ENCODE assay signal across 16 cellular contexts in genomic region chr7:26549281-26549943, GRCh38.
DNase-seq lines count a peak whose midpoint lies in the region; ATAC-seq and TF ChIP-seq lines count a peak whose summit lies in the region.
"Had no signal": no experiment of that assay in that cellular context is flagged by ENCODE, and none has a peak within 500 bp of the region (broad histone marks: within the 10 kb centered on the region; RNA-seq: fewer than 3 reads in every experiment).

No MANE protein-coding gene starts in this region.

- H3K4me1 Mint-ChIP-seq in activated T-cell treated with anti-CD3 and anti-CD28 coated beads, Interleukin-2, amount 50 U/mL, for 24 hours (ENCODE audit: low read depth): no peaks in the 10 kb centered on the region
- H3K4me1 Mint-ChIP-seq: activated naive CD8-positive, alpha-beta T cell treated with anti-CD3 and anti-CD28 coated beads for 36 hours had no signal

- no peaks in the 10 kb centered on the region for H3K27me3 ChIP-seq in right cardiac atrium (ENCODE audit: control insufficient read depth, insufficient read depth)
- H3K27me3 ChIP-seq in Panc1 (ENCODE audit: control insufficient read depth, insufficient read depth, low read length): peaks cover 5% of the 10 kb centered on the region; the same call in 1 of the 2 replicates
- H3K27me3 ChIP-seq: tibial nerve had no signal

- H3K4me1 ChIP-seq in right cardiac atrium (ENCODE audit: control insufficient read depth, insufficient read depth, low read length) (peaks cover 3% of the 10 kb centered on the region), Panc1 (ENCODE audit: control insufficient read depth, insufficient read depth, low read length) (no peaks in the 10 kb centered on the region)
- H3K4me1 ChIP-seq: tibial nerve had no signal

- no peaks in the 10 kb centered on the region for H3K9me3 Mint-ChIP-seq in activated T-cell treated with anti-CD3 and anti-CD28 coated beads, Interleukin-2, amount 50 U/mL, for 24 hours
- H3K9me3 Mint-ChIP-seq: activated naive CD8-positive, alpha-beta T cell treated with anti-CD3 and anti-CD28 coated beads for 36 hours; nephron had no signal

- H3K4me3 ChIP-seq in right cardiac atrium (ENCODE audit: low read length): no peak overlapping the region
- no peak overlapping the region for H3K4me3 ChIP-seq in Panc1 (ENCODE audit: low read depth in 2 of 2, low read length in 2 of 2)
- H3K4me3 ChIP-seq: coronary artery, GM12878, tibial nerve had no signal

- BruUV-seq in Panc1 (replicated peaks; lab: Mats Ljungman, UMichigan): no TSS peak

- no peak overlapping the region for H3K4me3 Mint-ChIP-seq in activated T-cell treated with anti-CD3 and anti-CD28 coated beads, Interleukin-2, amount 50 U/mL, for 24 hours
- H3K4me3 Mint-ChIP-seq: activated naive CD8-positive, alpha-beta T cell treated with anti-CD3 and anti-CD28 coated beads for 36 hours; nephron had no signal

- CTCF ChIA-PET in Panc1 (lab: Charles Lee): no interaction called here

- peaks cover 38% of the 10 kb centered on the region for H3K27me3 Mint-ChIP-seq in activated T-cell treated with anti-CD3 and anti-CD28 coated beads, Interleukin-2, amount 50 U/mL, for 24 hours

- no peak overlapping the region for H3K27ac ChIP-seq in right cardiac atrium (ENCODE audit: low read length)
- no peak overlapping the region for H3K27ac ChIP-seq in Panc1 (ENCODE audit: low read length)
- H3K27ac ChIP-seq: coronary artery, tibial nerve had no signal

- H3K36me3 Mint-ChIP-seq in activated T-cell treated with anti-CD3 and anti-CD28 coated beads, Interleukin-2, amount 50 U/mL, for 24 hours (ENCODE audit: low read depth): no peaks in the 10 kb centered on the region
- H3K36me3 Mint-ChIP-seq: activated naive CD8-positive, alpha-beta T cell treated with anti-CD3 and anti-CD28 coated beads for 36 hours had no signal

- POLR2A ChIA-PET in Panc1 (lab: Charles Lee): no interaction called here

- intact Hi-C loops in right cardiac atrium (cut with DNase I): no loop called here
- intact Hi-C loops in left ventricle myocardium superior (cut with micrococcal nuclease): no loop called here
- intact Hi-C loops in Panc1 (cut with micrococcal nuclease; ENCODE audit: unreplicated experiment): no loop called here

- no peak for TF ChIP-seq CTCF in Panc1 (IDR thresholded peaks at IDR 0.05)

- ATAC-seq in right cardiac atrium (peak; percentile 33 to 43), left ventricle myocardium superior (no peak), Panc1 (peak; percentile 69), esophagus mucosa (peak; percentile 50)
- ATAC-seq: GM12878, Right ventricle myocardium inferior had no signal

- 63% methylated on average over 11 of the region's 11 CpGs for WGBS in right cardiac atrium

- in situ Hi-C loops in Panc1 (cut with HindIII; ENCODE audit: low pct_unique_long_range_greater_than_20kb, low sequenced_read_pairs): no loop called here

- DNase-seq in right cardiac atrium (no peak), left ventricle myocardium superior (no peak), Panc1 (ENCODE audit: low read depth, low spot score) (no peak), NCI-H748 (lab: John Stamatoyannopoulos, UW; ENCODE audit: unreplicated experiment) (no peak), GM19238 (ENCODE audit: insufficient read length, low spot score) (no peak)
- DNase-seq in activated CD4-positive, alpha-beta T cell treated with anti-CD3 and anti-CD28 coated beads for 48 hours: no peak
- no peak for DNase-seq in activated T-cell treated with anti-CD3 and anti-CD28 coated beads, Interleukin-2, amount 50 U/mL, for 24 hours
- DNase-seq: activated CD8-positive, alpha-beta memory T cell treated with anti-CD3 and anti-CD28 coated beads, Interleukin-2, amount 50 U/mL, for 48 hours; activated naive CD8-positive, alpha-beta T cell treated with anti-CD3 and anti-CD28 coated beads for 36 hours; islet precursor cell had no signal

- no peaks in the 10 kb centered on the region for H3K36me3 ChIP-seq in Panc1 (ENCODE audit: control insufficient read depth, insufficient read depth, low read length)
- H3K36me3 ChIP-seq: tibial nerve had no signal

- H3K9me3 ChIP-seq in right cardiac atrium (ENCODE audit: control insufficient read depth, low read length) (no peaks in the 10 kb centered on the region), Panc1 (ENCODE audit: control insufficient read depth, insufficient read depth, low read depth, low read length) (no peaks in the 10 kb centered on the region)

- no peak overlapping the region for H3K27ac Mint-ChIP-seq in activated T-cell treated with anti-CD3 and anti-CD28 coated beads, Interleukin-2, amount 50 U/mL, for 24 hours
- H3K27ac Mint-ChIP-seq: activated naive CD8-positive, alpha-beta T cell treated with anti-CD3 and anti-CD28 coated beads for 36 hours; nephron had no signal
